Comparison of ENCODE assay signal across 8 cellular contexts in the genomic region with DNA sequence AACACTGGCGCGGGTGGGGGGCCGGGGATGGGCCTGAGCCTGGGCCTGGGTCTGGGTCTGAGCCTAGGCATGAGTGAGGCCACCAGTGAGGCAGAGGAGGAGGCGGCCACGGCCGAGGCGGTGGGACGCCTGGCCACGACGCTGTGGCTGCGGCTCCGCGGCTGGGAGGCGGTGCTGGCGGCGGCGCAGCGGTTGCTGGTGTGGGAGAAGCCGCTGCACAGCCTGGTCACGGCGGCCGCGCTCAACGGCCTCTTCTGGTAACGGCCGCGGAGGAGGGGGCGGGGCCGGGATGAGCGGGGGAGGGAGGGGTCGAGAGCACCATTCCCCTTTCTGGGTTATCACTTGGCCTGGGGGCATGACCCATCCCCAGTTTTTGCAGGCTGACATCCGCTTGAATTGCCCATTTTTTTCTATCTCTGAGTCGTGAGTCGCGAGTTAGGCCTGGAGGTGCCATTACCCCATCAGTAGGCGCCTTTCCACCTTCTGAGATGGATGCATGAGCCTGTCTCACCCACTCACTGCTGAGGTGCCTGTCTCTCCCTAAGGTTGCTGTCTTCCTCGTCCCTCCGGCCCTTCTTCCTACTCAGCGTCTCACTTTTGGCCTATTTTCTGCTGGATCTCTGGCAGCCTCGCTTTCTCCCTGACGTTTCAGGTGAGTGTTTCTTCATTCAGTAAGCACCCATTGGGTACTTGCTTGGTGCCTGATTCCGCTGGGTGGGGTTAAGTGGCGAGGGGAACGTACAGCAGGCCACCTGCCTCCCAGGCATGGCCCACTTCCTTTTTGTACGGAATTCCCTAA. TPM values are rescaled to one million over a fixed set of nuclear protein-coding genes. Genes with fewer than 3 reads are reported as not detected.
DNase-seq lines count a peak whose midpoint lies in the region; ATAC-seq and TF ChIP-seq lines count a peak whose summit lies in the region.

No MANE protein-coding gene starts in this region.

- DNase-seq in activated CD4-positive, alpha-beta memory T cell treated with anti-CD3 and anti-CD28 coated beads for 36 hours: peak; percentile 61
- DNase-seq in epithelial cell of prostate (ENCODE audit: low read depth, low spot score) (no peak), myocyte (ENCODE audit: low read depth) (peak; percentile 39), thyroid gland (peak; percentile 60 to 69), NCI-H1105 treated with DMSO at 0.1 percent for 48 hours (lab: John Stamatoyannopoulos, UW) (no peak)

- TF ChIP-seq CTCF in LNCAP (IDR thresholded peaks at IDR 0.05) (peak; percentile 27; the same call in 1 of the 2 replicates), thyroid gland (IDR thresholded peaks at IDR 0.05) (no peak)

- peaks cover 21 to 25% of the 10 kb centered on the region in 2 donors for H3K4me1 ChIP-seq in thyroid gland

- H3K9me3 ChIP-seq in thyroid gland: no peaks in the 10 kb centered on the region

- no peak for TF ChIP-seq POLR2A in thyroid gland (IDR thresholded peaks at IDR 0.05)

- peaks cover 26% of the 10 kb centered on the region for H3K36me3 Mint-ChIP-seq in activated CD4-positive, alpha-beta memory T cell treated with anti-CD3 and anti-CD28 coated beads for 36 hours

- intact Hi-C loops in activated CD4-positive, alpha-beta memory T cell treated with anti-CD3 and anti-CD28 coated beads for 36 hours (cut with micrococcal nuclease): loop anchor here (1.0 to 10.0 kb wide), 5 partner anchors 9 to 894 kb away; partner anchors contain the start of genes CHPF, TMEM198 and TTLL4
- intact Hi-C loops in thyroid gland (cut with DNase I): loop anchor here (5.0 kb wide), 1 partner anchor 34 kb away; no protein-coding TSS in a partner anchor

- H3K27ac ChIP-seq in epithelial cell of prostate (peak overlapping the region; percentile 99), thyroid gland (peak overlapping the region; percentile 98 to 99 (median 98))

- H3K4me3 ChIP-seq in GM08714 (ENCODE audit: low read length): peak overlapping the region; percentile 68
- peak overlapping the region; percentile 40 to 97 (median 56) for H3K4me3 ChIP-seq in thyroid gland (replicated peaks in 1 of 3)

- peak overlapping the region; percentile 84 for H3K4me3 Mint-ChIP-seq in activated CD4-positive, alpha-beta memory T cell treated with anti-CD3 and anti-CD28 coated beads for 36 hours

- peak overlapping the region; percentile 68 for H3K27ac Mint-ChIP-seq in activated CD4-positive, alpha-beta memory T cell treated with anti-CD3 and anti-CD28 coated beads for 36 hours

- no peaks in the 10 kb centered on the region for H3K27me3 ChIP-seq in thyroid gland

- peaks cover 54% of the 10 kb centered on the region for H3K4me1 Mint-ChIP-seq in activated CD4-positive, alpha-beta memory T cell treated with anti-CD3 and anti-CD28 coated beads for 36 hours (ENCODE audit: low read depth)

- POLR2A ChIA-PET in activated CD4-positive, alpha-beta memory T cell treated with anti-CD3 and anti-CD28 coated beads for 36 hours (lab: Charles Lee): interaction anchor here (1.3 kb wide), 1 partner anchor 27 kb away, joined by 3 read pairs; no protein-coding TSS in a partner anchor

- peaks cover 50 to 54% of the 10 kb centered on the region in 2 donors for H3K36me3 ChIP-seq in thyroid gland

- WGBS in thyroid gland, 2 donors: 4% methylated on average over 14 to 36 of the region's 45 CpGs

- no peaks in the 10 kb centered on the region for H3K27me3 Mint-ChIP-seq in activated CD4-positive, alpha-beta memory T cell treated with anti-CD3 and anti-CD28 coated beads for 36 hours

- H3K9me3 Mint-ChIP-seq in activated CD4-positive, alpha-beta memory T cell treated with anti-CD3 and anti-CD28 coated beads for 36 hours: no peaks in the 10 kb centered on the region

- CTCF ChIA-PET in activated CD4-positive, alpha-beta memory T cell treated with anti-CD3 and anti-CD28 coated beads for 36 hours (lab: Charles Lee): interaction anchor here (1.0 to 1.8 kb wide), 2 partner anchors 19 to 28 kb away, joined by 3 to 7 read pairs; partner anchors contain the start of gene ZFAND2B

- peak; percentile 13 for ATAC-seq in GM21737 (IDR thresholded peaks at IDR 0.05; ENCODE audit: unreplicated experiment)

RNA-seq across cellular contexts. Expression of gene RETREG2, which starts 0.5 kb away (rescaled TPM):
- total RNA-seq in activated CD4-positive, alpha-beta memory T cell treated with anti-CD3 and anti-CD28 coated beads for 36 hours: 10 to 100 TPM; 60.3 to 67.9 TPM
- total RNA-seq in myocyte: 68.9 and 76.6 TPM in 2 replicates
- 95.8 TPM for polyA plus RNA-seq in myocyte (2012)
- 100 to 1,000 TPM in 2 of 4 donors, 10 to 100 TPM in 2; 82.3 to 122 (median 100) TPM for total RNA-seq in thyroid gland

RNA-seq across cellular contexts. Expression of gene CNPPD1, which starts 1.9 kb away (rescaled TPM):
- total RNA-seq in activated CD4-positive, alpha-beta memory T cell treated with anti-CD3 and anti-CD28 coated beads for 36 hours: 10 to 100 TPM; 42.0 to 43.4 TPM
- total RNA-seq in myocyte: 28.9 and 35.2 TPM in 2 replicates
- polyA plus RNA-seq in myocyte (2012): 50.0 TPM
- 100 to 1,000 TPM in 1 of 4 donors, 10 to 100 TPM in 3; 48.2 to 115 (median 65.0) TPM for total RNA-seq in thyroid gland

RNA-seq across cellular contexts. Expression of gene SLC23A3, which starts 8.7 kb away (rescaled TPM):
- 1 to 10 TPM; 1.1 to 2.3 TPM for total RNA-seq in activated CD4-positive, alpha-beta memory T cell treated with anti-CD3 and anti-CD28 coated beads for 36 hours
- total RNA-seq in myocyte (0.26 TPM in 1 of 2 replicates, not detected in the other), thyroid gland (1 to 10 TPM; 1.1 to 3.9 (median 3.4) TPM)
- 0.90 TPM for polyA plus RNA-seq in myocyte (2012)

RNA-seq across cellular contexts. Expression of gene NHEJ1, which starts 18.0 kb away (rescaled TPM):
- 10 to 100 TPM; 17.7 to 18.6 TPM for total RNA-seq in activated CD4-positive, alpha-beta memory T cell treated with anti-CD3 and anti-CD28 coated beads for 36 hours
- total RNA-seq in myocyte (13.6 and 14.3 TPM in 2 replicates), thyroid gland (10 to 100 TPM in 3 of 4 donors, 1 to 10 TPM in 1; 8.6 to 13.8 (median 11.9) TPM)
- polyA plus RNA-seq in myocyte (2012): 5.5 TPM

RNA-seq across cellular contexts. Expression of gene ZFAND2B, which starts 28.0 kb away (rescaled TPM):
- 10 to 100 TPM; 31.9 to 34.4 TPM for total RNA-seq in activated CD4-positive, alpha-beta memory T cell treated with anti-CD3 and anti-CD28 coated beads for 36 hours
- 43.0 and 50.1 TPM in 2 replicates for total RNA-seq in myocyte
- polyA plus RNA-seq in myocyte (2012): 40.1 TPM
- 100 to 1,000 TPM in 2 of 4 donors, 10 to 100 TPM in 2; 78.7 to 131 (median 92.0) TPM for total RNA-seq in thyroid gland

Comparison
In these comparisons a context has a peak if more than half of its experiments do, and no peak if none do; other contexts are left out.
1. DNase-seq: peak in activated CD4-positive, alpha-beta memory T cell treated with anti-CD3 and anti-CD28 coated beads for 36 hours (single experiment), myocyte (single experiment) and thyroid gland (2 of 2); none in epithelial cell of prostate (single experiment) and NCI-H1105 treated with DMSO at 0.1 percent for 48 hours (single experiment).